ENCODE assay signal across 8 cellular contexts in the genomic region with DNA sequence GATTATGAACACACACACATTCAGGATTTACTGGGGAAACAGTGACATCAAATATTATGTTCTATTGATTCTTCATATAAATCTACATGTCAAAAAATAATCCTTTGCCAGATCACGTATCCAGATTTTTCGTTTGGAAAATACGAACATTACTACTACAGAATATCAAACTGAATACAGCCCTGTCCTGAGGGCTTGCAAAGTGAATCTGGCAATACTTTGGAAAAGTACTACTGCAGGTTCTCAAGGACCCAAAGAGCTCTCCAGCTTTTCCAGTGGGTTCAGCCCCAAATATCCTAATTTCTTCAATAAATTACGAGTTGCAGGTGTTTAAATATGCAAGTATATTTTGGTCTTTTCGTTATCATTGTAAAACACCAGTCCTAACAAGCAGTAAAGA. TPM values are rescaled to one million over a fixed set of nuclear protein-coding genes. Genes with fewer than 3 reads are reported as not detected.
A peak's percentile ranks its signal among the peaks of the same experiment; 100 is the strongest.
DNase-seq lines count a peak whose midpoint lies in the region; TF ChIP-seq lines count a peak whose summit lies in the region.

No MANE protein-coding gene starts in this region.

- H3K27me3 Mint-ChIP-seq in H9 (ENCODE audit: low read depth) (no peaks in the 10 kb centered on the region), progenitor cell of endocrine pancreas (no peaks in the 10 kb centered on the region)

- no peak overlapping the region for H2BK5ac ChIP-seq in H9 (ENCODE audit: insufficient read length, low read length)

- H3K4me1 Mint-ChIP-seq in H9 (peaks cover 11 to 14% of the 10 kb centered on the region in 2 experiments), progenitor cell of endocrine pancreas (ENCODE audit: low read depth) (peaks cover 11% of the 10 kb centered on the region)

- H3K27me3 ChIP-seq in H9 (ENCODE audit: insufficient read depth, low read length): no peaks in the 10 kb centered on the region
- H3K27me3 ChIP-seq in PC-9 (ENCODE audit: insufficient read depth, low read depth): no peaks in the 10 kb centered on the region
- peaks cover 0 to 20% (median 0%) of the 10 kb centered on the region in 4 donors for H3K27me3 ChIP-seq in esophagus squamous epithelium

- peaks cover 9% of the 10 kb centered on the region for H3K79me1 ChIP-seq in H9 (ENCODE audit: insufficient read depth, low read depth, low read length, poor library complexity, severe bottlenecking)

- peak overlapping the region; percentile 37 for H3K4me2 ChIP-seq in H9 (ENCODE audit: insufficient read depth, insufficient read length, low read length)
- peak overlapping the region; percentile 79 for H3K4me2 ChIP-seq in PC-9

- H3F3A ChIP-seq in PC-9 (ENCODE audit: insufficient read depth, low read depth): no peaks in the 10 kb centered on the region

- H3K18ac ChIP-seq in H9 (ENCODE audit: insufficient read length, low read depth, low read length): no peak overlapping the region

- peak overlapping the region; percentile 97 to 100 for H3K4me3 Mint-ChIP-seq in H9
- H3K4me3 Mint-ChIP-seq in progenitor cell of endocrine pancreas (ENCODE audit: low read depth): peak overlapping the region; percentile 98

- no peaks in the 10 kb centered on the region for H3K9me3 ChIP-seq in H9 (ENCODE audit: control insufficient read depth, low read depth, low read length)
- no peaks in the 10 kb centered on the region for H3K9me3 ChIP-seq in PC-9 (ENCODE audit: insufficient read depth, low read depth)
- no peaks in the 10 kb centered on the region for H3K9me3 ChIP-seq in esophagus squamous epithelium

- H3K14ac ChIP-seq in H9 (ENCODE audit: insufficient read depth, low read length): peak overlapping the region; percentile 29; the same call in 1 of the 2 replicates

- intact Hi-C loops in PC-9 (cut with micrococcal nuclease; ENCODE audit: unreplicated experiment) (no loop called here), esophagus squamous epithelium (cut with DNase I) (no loop called here)

- H4K91ac ChIP-seq in H9 (ENCODE audit: insufficient read length, low read depth, low read length): no peak overlapping the region

- no TSS peak for BruUV-seq in PC-9 (replicated peaks; lab: Mats Ljungman, UMichigan)

- H3K4ac ChIP-seq in H9 (ENCODE audit: low read depth, low read length): no peak overlapping the region

- no peak overlapping the region for H3K9ac ChIP-seq in H9 (ENCODE audit: extremely low read depth, insufficient read length, low read length)

- TF ChIP-seq CTCF in GM10248 (IDR thresholded peaks at IDR 0.05; ENCODE audit: control extremely low read depth, extremely low read depth, low read depth, missing control alignments) (no peak), H9 (conservative IDR thresholded peaks at IDR 0.05) (no peak), PC-9 (conservative IDR thresholded peaks at IDR 0.05) (no peak), esophagus squamous epithelium (IDR thresholded peaks at IDR 0.05) (no peak), progenitor cell of endocrine pancreas (IDR thresholded peaks at IDR 0.05; ENCODE audit: unreplicated experiment) (no peak)

- H3K4me3 ChIP-seq in PC-9 (peak overlapping the region; percentile 73), esophagus squamous epithelium (peak overlapping the region; percentile 72 to 82 (median 77))

- H3K36me3 Mint-ChIP-seq in H9 (ENCODE audit: insufficient read depth in 1 of 3, low read depth in 3 of 3) (peaks cover 8 to 23% (median 11%) of the 10 kb centered on the region in 3 experiments), progenitor cell of endocrine pancreas (ENCODE audit: insufficient read depth) (no peaks in the 10 kb centered on the region)

- no peak overlapping the region for H3K27ac ChIP-seq in H9 (ENCODE audit: insufficient read length, low read depth, low read length)
- no peak overlapping the region for H3K27ac ChIP-seq in PC-9
- peak overlapping the region in 3 of 4 donors; percentile 85 to 93 (median 89) for H3K27ac ChIP-seq in esophagus squamous epithelium

- no peak overlapping the region for H2BK20ac ChIP-seq in H9 (ENCODE audit: low read depth, low read length, poor library complexity, severe bottlenecking)

- H3T11ph ChIP-seq in H9 (ENCODE audit: low read length): no peak overlapping the region

- TF ChIP-seq POLR2A in esophagus squamous epithelium (IDR thresholded peaks at IDR 0.05): no peak

- peak; percentile 11 for DNase-seq in GM10248 (ENCODE audit: extremely low spot score)
- no peak for DNase-seq in H9
- no peak for DNase-seq in PC-9
- DNase-seq in esophagus squamous epithelium (lab: John Stamatoyannopoulos, UW): no peak
- no peak for DNase-seq in progenitor cell of endocrine pancreas (ENCODE audit: low spot score, unreplicated experiment)
- DNase-seq in mucosa of gallbladder (ENCODE audit: low spot score): no peak
- DNase-seq in effector CD4-positive, alpha-beta T cell: no peak
- DNase-seq in NCI-H82 treated with DMSO at 0.1 percent for 48 hours (lab: John Stamatoyannopoulos, UW; ENCODE audit: unreplicated experiment): no peak

- no peak overlapping the region for H2AK5ac ChIP-seq in H9 (ENCODE audit: insufficient read length, low read length)

- no peak overlapping the region for H2BK120ac ChIP-seq in H9 (ENCODE audit: low read depth, low read length, poor library complexity, severe bottlenecking)

- CTCF ChIA-PET in GM10248 (lab: Yijun Ruan, JAX) (no interaction called here), PC-9 (lab: Charles Lee) (no interaction called here)

- H3K36me3 ChIP-seq in PC-9 (ENCODE audit: low read depth) (no peaks in the 10 kb centered on the region), esophagus squamous epithelium (no peaks in the 10 kb centered on the region)

- H3K27ac Mint-ChIP-seq in H9 (peak overlapping the region in 2 of 3 experiments; percentile 98 to 99; a peak in 3 of 7 replicates), progenitor cell of endocrine pancreas (peak overlapping the region; percentile 98)

- H4K5ac ChIP-seq in H9 (ENCODE audit: insufficient read length, low read depth, low read length): no peak overlapping the region

- H4K20me1 ChIP-seq in H9 (ENCODE audit: control insufficient read depth, insufficient read depth, insufficient read length) (no peaks in the 10 kb centered on the region), PC-9 (ENCODE audit: insufficient read depth) (no peaks in the 10 kb centered on the region)

- no peak overlapping the region for H4K8ac ChIP-seq in H9 (replicated peaks; ENCODE audit: insufficient read length, low read depth, low read length)

- WGBS in H9 (ENCODE audit: extremely low coverage, insufficient read length, low lambda C conversion rate): no CpG with 5 or more reads among the region's 5 CpGs
- WGBS in esophagus squamous epithelium, 2 donors: 8 to 12% methylated on average over 5 of the region's 5 CpGs

- no peak overlapping the region for H3K56ac ChIP-seq in H9 (ENCODE audit: insufficient read length, low read depth, low read length)

- H3K9me2 ChIP-seq in PC-9 (ENCODE audit: insufficient read depth): 0 out of 2 replicates have a peak, but pooled peaks cover 4% of the 10 kb centered on the region

- POLR2A ChIA-PET in GM10248 (lab: Yijun Ruan, JAX): no interaction called here
- POLR2A ChIA-PET in PC-9 (lab: Charles Lee; ENCODE audit: unreplicated experiment): interaction anchor here (0.6 kb wide), 1 partner anchor 675 kb away, joined by 3 read pairs; no protein-coding TSS in a partner anchor

- H3K4me1 ChIP-seq in H9 (ENCODE audit: insufficient read depth, low read length): no peaks in the 10 kb centered on the region
- peaks cover 5% of the 10 kb centered on the region; the same call in 1 of the 2 replicates for H3K4me1 ChIP-seq in PC-9 (replicated peaks; ENCODE audit: insufficient read depth)
- H3K4me1 ChIP-seq in esophagus squamous epithelium: peaks cover 6 to 44% (median 12%) of the 10 kb centered on the region in 3 donors

- H3K79me2 ChIP-seq in H9 (ENCODE audit: insufficient read depth, low read length): peaks cover 1% of the 10 kb centered on the region; the same call in 1 of the 2 replicates
- H3K79me2 ChIP-seq in PC-9 (ENCODE audit: low read depth): peaks cover 42% of the 10 kb centered on the region

- H3K23ac ChIP-seq in H9 (ENCODE audit: insufficient read length, low read depth, low read length): no peak overlapping the region

- H3K9me3 Mint-ChIP-seq in H9: peaks cover 12 to 14% of the 10 kb centered on the region in 2 experiments
- peaks cover 7% of the 10 kb centered on the region for H3K9me3 Mint-ChIP-seq in progenitor cell of endocrine pancreas (ENCODE audit: low read depth)

- H3K23me2 ChIP-seq in H9 (ENCODE audit: insufficient read length, low read depth, low read length, poor library complexity, severe bottlenecking): no peaks in the 10 kb centered on the region

- no peak overlapping the region for H2BK12ac ChIP-seq in H9 (ENCODE audit: insufficient read length, low read depth, low read length)

- H2AFZ ChIP-seq in H9 (ENCODE audit: low read length): peak overlapping the region; percentile 99
- peak overlapping the region; percentile 96 for H2AFZ ChIP-seq in PC-9

- no peak overlapping the region for H2BK15ac ChIP-seq in H9 (ENCODE audit: low read depth, low read length)

RNA-seq across cellular contexts. Expression of a gene that starts 0.4 kb away (rescaled TPM):
- total RNA-seq in H9 (2021): 92.9 and 95.9 TPM in 2 replicates
- total RNA-seq in PC-9 (2021): 84.1 and 94.3 TPM in 2 replicates
- 100 to 1,000 TPM in 1 of 4 donors, 10 to 100 TPM in 3; 70.8 to 129 (median 89.8) TPM for total RNA-seq in esophagus squamous epithelium
- 61.6 and 62.7 TPM in 2 replicates for total RNA-seq in progenitor cell of endocrine pancreas
- total RNA-seq in mucosa of gallbladder: 60.7 TPM

Comparison
In these comparisons a context has a peak if more than half of its experiments do, and no peak if none do; other contexts are left out.
1. H3K27ac ChIP-seq: peak in esophagus squamous epithelium (3 of 4); none in H9 (single experiment) and PC-9 (single experiment).